In the genomic region with DNA sequence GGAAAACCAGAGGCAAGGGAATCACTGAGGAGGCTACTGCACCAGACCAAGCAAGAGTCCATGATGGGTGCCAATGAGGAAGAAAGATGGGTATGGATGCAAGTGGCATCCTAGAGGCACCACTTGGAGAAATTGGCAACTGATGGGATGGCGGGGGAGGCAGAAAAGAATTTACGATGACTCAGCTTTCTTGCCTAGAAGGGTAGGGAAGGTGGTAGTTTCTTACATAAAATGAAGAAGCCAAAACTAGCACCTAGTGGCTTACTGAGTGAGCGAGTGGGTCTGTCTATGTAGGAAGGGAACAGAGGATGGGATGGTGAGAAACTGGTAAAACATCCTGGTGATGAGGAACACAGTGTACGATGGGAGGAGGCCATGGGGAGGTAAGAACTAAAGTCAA, we compare ENCODE assay signal across 7 cellular contexts.
"Had no signal": no experiment of that assay in that cellular context is flagged by ENCODE, and none has a peak within 500 bp of the region (broad histone marks: within the 10 kb centered on the region; RNA-seq: fewer than 3 reads in every experiment).

No MANE protein-coding gene starts in this region.

- H2AFZ ChIP-seq: GM23338 had no signal

- ATAC-seq: GM23338, HCT116 had no signal

- H3K4me3 ChIP-seq: GM23338, HAP-1 had no signal

- H3K27ac ChIP-seq: HL-60 had no signal

- H3K4me2 ChIP-seq: GM23338 had no signal

- H3K4me1 ChIP-seq: HAP-1 had no signal

- H3K9me3 ChIP-seq: HAP-1 had no signal

- DNase-seq: H7, HFFc6, KG1 had no signal
